1 cellular context compared by ENCODE assay signal in genomic region chr16:57027067-57027466, GRCh38.
TF ChIP-seq lines count a peak whose summit lies in the region.

No MANE protein-coding gene starts in this region.

TF ChIP-seq in HepG2, 621 proteins besides CTCF, POLR2A, EP300 and RAD21 (continued from another document):
- TF ChIP-seq ZNF580 (CRISPR knock-in tag; IDR thresholded peaks at IDR 0.05; ENCODE audit: borderline replicate concordance, low read depth) (no peak), ZSCAN5A (CRISPR knock-in tag; IDR thresholded peaks at IDR 0.05; ENCODE audit: borderline replicate concordance) (no peak), HNF4A (CRISPR knock-in tag; IDR thresholded peaks at IDR 0.05) (peak; percentile 83), KDM3A (CRISPR knock-in tag; IDR thresholded peaks at IDR 0.05; ENCODE audit: low read depth) (no peak), GPBP1L1 (CRISPR knock-in tag; IDR thresholded peaks at IDR 0.05) (no peak), ZNF138 (CRISPR knock-in tag; IDR thresholded peaks at IDR 0.05; ENCODE audit: low read depth) (no peak), HNF4G (IDR thresholded peaks at IDR 0.05; ENCODE audit: borderline replicate concordance, low read depth, low read length) (peak; percentile 41; the same call in 1 of the 2 replicates), HNF4G (CRISPR knock-in tag; IDR thresholded peaks at IDR 0.05; ENCODE audit: borderline replicate concordance, low read depth) (no peak), SMYD3 (CRISPR knock-in tag; IDR thresholded peaks at IDR 0.05) (no peak), FOXC1 (CRISPR knock-in tag; IDR thresholded peaks at IDR 0.05; ENCODE audit: borderline replicate concordance) (no peak), ZNF562 (CRISPR knock-in tag; IDR thresholded peaks at IDR 0.05; ENCODE audit: borderline replicate concordance) (no peak), BHLHE40 (IDR thresholded peaks at IDR 0.05; ENCODE audit: low read length) (0 out of 2 replicates have a peak, but pooled peaks have one; percentile 4), ZNF747 (CRISPR knock-in tag; IDR thresholded peaks at IDR 0.05; ENCODE audit: borderline replicate concordance) (no peak), ZNF329 (CRISPR knock-in tag; IDR thresholded peaks at IDR 0.05; ENCODE audit: low read depth) (no peak), PREB (CRISPR knock-in tag; IDR thresholded peaks at IDR 0.05) (no peak), ZBTB21 (CRISPR knock-in tag; IDR thresholded peaks at IDR 0.05) (no peak), RXRB (CRISPR knock-in tag; IDR thresholded peaks at IDR 0.05; ENCODE audit: borderline replicate concordance) (no peak), PBX2 (CRISPR knock-in tag; IDR thresholded peaks at IDR 0.05) (peak; percentile 83), NR1H2 (CRISPR knock-in tag; IDR thresholded peaks at IDR 0.05; ENCODE audit: borderline replicate concordance, low read depth) (no peak), SOX13 (IDR thresholded peaks at IDR 0.05) (no peak), SOX13 (CRISPR knock-in tag; conservative IDR thresholded peaks at IDR 0.05 in 1 of 2, IDR thresholded peaks at IDR 0.05 in 1 of 2) (peak in 1 of 2 experiments; percentile 7; a peak in 1 of 4 replicates), ZNF292 (CRISPR knock-in tag; IDR thresholded peaks at IDR 0.05; ENCODE audit: borderline replicate concordance, low read depth) (0 out of 2 replicates have a peak, but pooled peaks have one; percentile 13), SRSF9 (IDR thresholded peaks at IDR 0.05; ENCODE audit: borderline replicate concordance, insufficient read depth, low read depth, low read length, poor library complexity, severe bottlenecking) (no peak), NFATC3 (CRISPR knock-in tag; IDR thresholded peaks at IDR 0.05) (no peak), EED (CRISPR knock-in tag; IDR thresholded peaks at IDR 0.05) (0 out of 2 replicates have a peak, but pooled peaks have one; percentile 7), CBX2 (IDR thresholded peaks at IDR 0.05; ENCODE audit: low read depth, low read length) (no peak), CBX2 (CRISPR knock-in tag; IDR thresholded peaks at IDR 0.05; ENCODE audit: low read depth) (no peak)
